In genomic region chr6:4554645-4555044, GRCh38 we compare ENCODE assay signal across 7 cellular contexts.
"Had no signal": no experiment of that assay in that cellular context is flagged by ENCODE, and none has a peak within 500 bp of the region (broad histone marks: within the 10 kb centered on the region; RNA-seq: fewer than 3 reads in every experiment).

No MANE protein-coding gene starts in this region.

- H3K4me2 ChIP-seq: GM23338 had no signal

- H3K27ac ChIP-seq: HL-60 had no signal

- H2AFZ ChIP-seq: GM23338 had no signal

- ATAC-seq: GM23338, HepG2 had no signal

- FAIRE-seq: H1, H54, HepG2 had no signal

- H3K4me3 ChIP-seq: GM23338 had no signal

- DNase-seq: H9, HCEC 1CT had no signal
